In genomic region chr18:48942086-48942485, GRCh38 we compare ENCODE assay signal across 9 cellular contexts. TPM values are rescaled to one million over a fixed set of nuclear protein-coding genes. Genes with fewer than 3 reads are reported as not detected.
DNase-seq lines count a peak whose midpoint lies in the region; ATAC-seq, FAIRE-seq and TF ChIP-seq lines count a peak whose summit lies in the region.
"Had no signal": no experiment of that assay in that cellular context is flagged by ENCODE, and none has a peak within 500 bp of the region (broad histone marks: within the 10 kb centered on the region; RNA-seq: fewer than 3 reads in every experiment).

No MANE protein-coding gene starts in this region.

- H3K4me3 ChIP-seq in GM12878 (no peak overlapping the region; the same call in 1 of the 2 replicates), lower lobe of right lung (peak overlapping the region; percentile 90), testis (no peak overlapping the region)

- no peaks in the 10 kb centered on the region for H3K9me3 ChIP-seq in GM12878 (replicated peaks; ENCODE audit: control insufficient read depth, insufficient read depth, low read length)
- no peaks in the 10 kb centered on the region for H3K9me3 ChIP-seq in lower lobe of right lung
- H3K9me3 ChIP-seq in testis, result no peaks in the 10 kb centered on the region

- H3K27ac Mint-ChIP-seq in activated CD4-positive, alpha-beta memory T cell treated with anti-CD3 and anti-CD28 coated beads, Interleukin-2, amount 10 ng/mL, durations not matched to agents 7 days and 5 days, result peak overlapping the region; percentile 97
- H3K27ac Mint-ChIP-seq in activated CD4-positive, alpha-beta memory T cell treated with anti-CD3 and anti-CD28 coated beads for 36 hours, result no peak overlapping the region

- H3K27me3 ChIP-seq in GM12878 (replicated peaks in 1 of 2; ENCODE audit: control insufficient read depth in 2 of 2, insufficient read depth in 2 of 2, low read length in 1 of 2) (no peaks in the 10 kb centered on the region), lower lobe of right lung (ENCODE audit: low read depth) (no peaks in the 10 kb centered on the region), testis (no peaks in the 10 kb centered on the region)

- RAD21 ChIA-PET in GM12878 (lab: Charles Lee; ENCODE audit: unreplicated experiment), result interaction anchor here (1.0 to 1.5 kb wide), 3 partner anchors 9 to 107 kb away, joined by 3 to 5 read pairs (median 5); no protein-coding TSS in a partner anchor

- POLR2A ChIA-PET in activated CD4-positive, alpha-beta memory T cell treated with anti-CD3 and anti-CD28 coated beads, Interleukin-2, amount 10 ng/mL, durations not matched to agents 7 days and 5 days (lab: Charles Lee), result interaction anchor here (1.1 to 3.0 kb wide), 6 partner anchors 8 to 17 kb away, joined by 3 to 37 read pairs (median 12); no protein-coding TSS in a partner anchor
- POLR2A ChIA-PET in activated CD4-positive, alpha-beta memory T cell treated with anti-CD3 and anti-CD28 coated beads for 36 hours (lab: Charles Lee), result interaction anchor here (2.9 kb wide), 1 partner anchor 10 kb away, joined by 19 read pairs; the partner anchor contains the start of gene SMAD7
- POLR2A ChIA-PET in GM12878 (lab: Charles Lee), result interaction anchor here (1.7 kb wide), 1 partner anchor 14 kb away, joined by 3 read pairs; no protein-coding TSS in a partner anchor

- DNase-seq in activated CD4-positive, alpha-beta memory T cell treated with anti-CD3 and anti-CD28 coated beads, Interleukin-2, amount 10 ng/mL, durations not matched to agents 7 days and 5 days, result no peak
- no peak for DNase-seq in activated CD4-positive, alpha-beta memory T cell treated with anti-CD3 and anti-CD28 coated beads for 36 hours
- DNase-seq in GM12878 (ENCODE audit: low read depth, low spot score) (no peak), lower lobe of right lung (no peak), glomerular visceral epithelial cell (ENCODE audit: extremely low spot score) (no peak), testis (no peak), dermis blood vessel endothelial cell (no peak)
- DNase-seq: activated T-cell treated with anti-CD3 and anti-CD28 coated beads for 4 hours had no signal

- no peak for TF ChIP-seq CTCF in GM12878 (IDR thresholded peaks at IDR 0.05 in 2 of 3, conservative IDR thresholded peaks at IDR 0.05 in 1 of 3; ENCODE audit: control insufficient read depth in 2 of 3, extremely low read depth in 1 of 3, insufficient read depth in 1 of 3, low read depth in 3 of 3, low read length in 3 of 3)
- no peak for TF ChIP-seq CTCF in lower lobe of right lung (IDR thresholded peaks at IDR 0.05)
- no peak for TF ChIP-seq CTCF in testis (IDR thresholded peaks at IDR 0.05)

- no peak overlapping the region for H3K9ac ChIP-seq in GM12878 (ENCODE audit: control insufficient read depth, insufficient read depth, low read length)

- peaks cover 4% of the 10 kb centered on the region; the same call in 1 of the 2 replicates for H4K20me1 ChIP-seq in GM12878 (ENCODE audit: control insufficient read depth, insufficient read depth)

- no peak overlapping the region for H3K27ac ChIP-seq in GM12878 (ENCODE audit: control insufficient read depth, insufficient read depth)
- H3K27ac ChIP-seq in lower lobe of right lung, result peak overlapping the region; percentile 94
- peak overlapping the region; percentile 18 for H3K27ac ChIP-seq in temporal lobe (ENCODE audit: low read depth, low read length)
- H3K27ac ChIP-seq in testis, result no peak overlapping the region

- FAIRE-seq in GM12878 (lab: Jason Lieb, UNC), result no peak

- no peak for TF ChIP-seq EP300 in GM12878 (IDR thresholded peaks at IDR 0.05; ENCODE audit: borderline replicate concordance in 1 of 2, control insufficient read depth in 1 of 2, low read depth in 2 of 2, low read length in 2 of 2)

- CTCF ChIA-PET in activated CD4-positive, alpha-beta memory T cell treated with anti-CD3 and anti-CD28 coated beads, Interleukin-2, amount 10 ng/mL, durations not matched to agents 7 days and 5 days (lab: Charles Lee), result interaction anchor here (1.5 to 2.2 kb wide), 2 partner anchors 10 to 165 kb away, joined by 6 to 7 read pairs; no protein-coding TSS in a partner anchor
- CTCF ChIA-PET in activated CD4-positive, alpha-beta memory T cell treated with anti-CD3 and anti-CD28 coated beads for 36 hours (lab: Charles Lee), result interaction anchor here (2.0 kb wide), 1 partner anchor 10 kb away, joined by 7 read pairs; no protein-coding TSS in a partner anchor
- CTCF ChIA-PET in GM12878 (lab: Yijun Ruan, JAX), result interaction anchor here (0.9 to 1.3 kb wide), 4 partner anchors 10 to 220 kb away, joined by 3 to 5 read pairs (median 4); no protein-coding TSS in a partner anchor

- peak overlapping the region; percentile 64 for H3K4me2 ChIP-seq in GM12878 (ENCODE audit: control insufficient read depth, insufficient read depth)

- TF ChIP-seq RAD21 in GM12878 (IDR thresholded peaks at IDR 0.05; ENCODE audit: insufficient read depth, low read depth, low read length), result no peak

- peaks cover 94% of the 10 kb centered on the region for H3K36me3 Mint-ChIP-seq in activated CD4-positive, alpha-beta memory T cell treated with anti-CD3 and anti-CD28 coated beads, Interleukin-2, amount 10 ng/mL, durations not matched to agents 7 days and 5 days (ENCODE audit: low read depth)
- peaks cover 24% of the 10 kb centered on the region for H3K36me3 Mint-ChIP-seq in activated CD4-positive, alpha-beta memory T cell treated with anti-CD3 and anti-CD28 coated beads for 36 hours

- intact Hi-C loops in activated CD4-positive, alpha-beta memory T cell treated with anti-CD3 and anti-CD28 coated beads for 36 hours (cut with micrococcal nuclease), result loop anchor here (10.0 kb wide), 2 partner anchors 543 to 873 kb away; partner anchors contain the start of genes ACAA2 and C18orf32
- intact Hi-C loops in GM12878 (cut with micrococcal nuclease; ENCODE audit: unreplicated experiment), result loop anchor here (5.0 kb wide), 1 partner anchor 235 kb away; no protein-coding TSS in a partner anchor
- intact Hi-C loops in lower lobe of right lung (cut with DNase I), result no loop called here
- intact Hi-C loops in testis (cut with DNase I; ENCODE audit: low total_unique reads), result no loop called here

- H3K9me3 Mint-ChIP-seq in activated CD4-positive, alpha-beta memory T cell treated with anti-CD3 and anti-CD28 coated beads, Interleukin-2, amount 10 ng/mL, durations not matched to agents 7 days and 5 days, result no peaks in the 10 kb centered on the region
- no peaks in the 10 kb centered on the region for H3K9me3 Mint-ChIP-seq in activated CD4-positive, alpha-beta memory T cell treated with anti-CD3 and anti-CD28 coated beads for 36 hours

- no peaks in the 10 kb centered on the region for H3K27me3 Mint-ChIP-seq in activated CD4-positive, alpha-beta memory T cell treated with anti-CD3 and anti-CD28 coated beads, Interleukin-2, amount 10 ng/mL, durations not matched to agents 7 days and 5 days
- no peaks in the 10 kb centered on the region for H3K27me3 Mint-ChIP-seq in activated CD4-positive, alpha-beta memory T cell treated with anti-CD3 and anti-CD28 coated beads for 36 hours

- no peak overlapping the region for H2AFZ ChIP-seq in GM12878 (ENCODE audit: control insufficient read depth, low read depth, low read length)

- TF ChIP-seq POLR2A in GM12878 (IDR thresholded peaks at IDR 0.05; ENCODE audit: low read depth, low read length), result no peak
- no peak for TF ChIP-seq POLR2A in testis (IDR thresholded peaks at IDR 0.05)

- ATAC-seq in GM12878 (no peak), lower lobe of right lung (no peak)

- H3K79me2 ChIP-seq in GM12878 (ENCODE audit: control insufficient read depth, insufficient read depth, low read length), result peaks cover 100% of the 10 kb centered on the region

- 73% methylated on average over 8 of the region's 8 CpGs for WGBS in GM12878 (ENCODE audit: insufficient coverage, insufficient replicate concordance, low lambda C conversion rate, missing lambda C conversion rate)
- WGBS in testis, 2 donors, result 88 to 90% methylated on average over 8 of the region's 8 CpGs

- in situ Hi-C loops in GM12878 (cut with MboI), result loop anchor here (10.0 to 25.0 kb wide), 2 partner anchors 233 to 1345 kb away; partner anchors contain the start of genes CXXC1 and MBD1

- H3K36me3 ChIP-seq in GM12878 (ENCODE audit: control insufficient read depth in 2 of 2, insufficient read depth in 2 of 2, low read length in 1 of 2) (peaks cover 11 to 14% of the 10 kb centered on the region in 2 experiments), lower lobe of right lung (peaks cover 50% of the 10 kb centered on the region), testis (ENCODE audit: low read depth, missing control alignments) (no peaks in the 10 kb centered on the region)

- SMC1A ChIA-PET in GM12878 (lab: Charles Lee; ENCODE audit: uncharacterized antibody, unreplicated experiment), result interaction anchor here (1.2 to 2.1 kb wide), 5 partner anchors 11 to 163 kb away, joined by 3 to 9 read pairs (median 4); no protein-coding TSS in a partner anchor

- peak overlapping the region; percentile 74 for H3K4me3 Mint-ChIP-seq in activated CD4-positive, alpha-beta memory T cell treated with anti-CD3 and anti-CD28 coated beads, Interleukin-2, amount 10 ng/mL, durations not matched to agents 7 days and 5 days
- H3K4me3 Mint-ChIP-seq in activated CD4-positive, alpha-beta memory T cell treated with anti-CD3 and anti-CD28 coated beads for 36 hours, result no peak overlapping the region

- peaks cover 98% of the 10 kb centered on the region for H3K4me1 Mint-ChIP-seq in activated CD4-positive, alpha-beta memory T cell treated with anti-CD3 and anti-CD28 coated beads, Interleukin-2, amount 10 ng/mL, durations not matched to agents 7 days and 5 days
- peaks cover 91% of the 10 kb centered on the region for H3K4me1 Mint-ChIP-seq in activated CD4-positive, alpha-beta memory T cell treated with anti-CD3 and anti-CD28 coated beads for 36 hours (ENCODE audit: low read depth)

- H3K4me1 ChIP-seq in GM12878 (ENCODE audit: control insufficient read depth, insufficient read depth, low read length), result peaks cover 45% of the 10 kb centered on the region
- peaks cover 99% of the 10 kb centered on the region for H3K4me1 ChIP-seq in lower lobe of right lung
- H3K4me1 ChIP-seq in testis, result peaks cover 30% of the 10 kb centered on the region

- no TSS peak for BruUV-seq in GM12878 (replicated peaks; lab: Mats Ljungman, UMichigan)

RNA-seq across cellular contexts. Expression of gene SMAD7, which starts 8.7 kb away (rescaled TPM):
- 10 to 100 TPM; 30.0 to 31.0 TPM for total RNA-seq in activated CD4-positive, alpha-beta memory T cell treated with anti-CD3 and anti-CD28 coated beads, Interleukin-2, amount 10 ng/mL, durations not matched to agents 7 days and 5 days
- 10 to 100 TPM; 13.6 to 14.4 TPM for total RNA-seq in activated CD4-positive, alpha-beta memory T cell treated with anti-CD3 and anti-CD28 coated beads for 36 hours
- 36.4 and 43.3 TPM in 2 replicates for total RNA-seq in GM12878 (2013; cell fraction: nucleolus; rRNA removed)
- total RNA-seq in GM12878 (2014; rRNA removed) (11.7 and 14.8 TPM in 2 replicates), GM12878 (2014; rRNA removed; fragmentation: Illumina TruSeq; extraction: Trizol) (8.4 and 10.3 TPM in 2 replicates), GM12878 (2021) (13.1 and 14.1 TPM in 2 replicates), lower lobe of right lung (63.4 TPM), temporal lobe (11.1 TPM), testis (10 to 100 TPM in 1 of 2 donors, 1 to 10 TPM in 1; 9.8 to 14.6 TPM), dermis blood vessel endothelial cell (6.2 and 9.0 TPM in 2 replicates)
- 2.7 TPM for polyA plus RNA-seq in GM12878 (2011; ENCODE audit: low read depth)
- polyA plus RNA-seq in GM12878 (2011; rRNA removed) (19.0 and 22.5 TPM in 2 replicates), GM12878 (2014; fragmentation: Illumina TruSeq; extraction: Trizol) (4.3 and 6.4 TPM in 2 replicates), GM12878 (2014; fragmentation: Nextera tagmentation; extraction: Ambion mirVana) (1 to 10 TPM; 1.3 to 1.8 TPM), GM12878 (2014; rRNA removed) (8.6 and 9.7 TPM in 2 replicates), GM12878 (2016; fragmentation: Nextera tagmentation; extraction: Ambion mirVana) (1 to 10 TPM; 2.0 to 3.8 TPM), testis (ENCODE audit: insufficient read depth, low read depth, low replicate concordance) (7.5 TPM)
- 24.3 and 24.7 TPM in 2 replicates for polyA plus RNA-seq in GM12878 (2011; cell fraction: cytosol; rRNA removed)
- 34.6 and 47.7 TPM in 2 replicates for polyA plus RNA-seq in GM12878 (2011; cell fraction: nucleus; rRNA removed)
- polyA plus RNA-seq in GM12878 (2012), result 7.3 and 8.5 TPM in 2 replicates
- polyA minus RNA-seq in GM12878 (2011; rRNA and poly(A)+ RNA removed), result 28.1 and 47.6 TPM in 2 replicates
- 16.8 and 23.7 TPM in 2 replicates for polyA minus RNA-seq in GM12878 (2011; cell fraction: cytosol; rRNA and poly(A)+ RNA removed)
- 23.5 and 38.0 TPM in 2 replicates for polyA minus RNA-seq in GM12878 (2011; cell fraction: nucleus; rRNA and poly(A)+ RNA removed)

Comparison
In these comparisons a context has a peak if more than half of its experiments do, and no peak if none do; other contexts are left out.
1. H3K27ac ChIP-seq: peak in lower lobe of right lung (single experiment) and temporal lobe (single experiment); none in GM12878 (single experiment) and testis (0 of 2).
2. intact Hi-C loops: an anchor here in activated CD4-positive, alpha-beta memory T cell treated with anti-CD3 and anti-CD28 coated beads for 36 hours (10.0 kb wide) and GM12878 (5.0 kb wide); none called in lower lobe of right lung and testis.